In genomic region chr6:166956444-166957086, GRCh38 we compare ENCODE assay signal across 8 cellular contexts. TPM values are rescaled to one million over a fixed set of nuclear protein-coding genes. Genes with fewer than 3 reads are reported as not detected.
A peak's percentile ranks its signal among the peaks of the same experiment; 100 is the strongest.
DNase-seq lines count a peak whose midpoint lies in the region; ATAC-seq, FAIRE-seq and TF ChIP-seq lines count a peak whose summit lies in the region.

A gene with protein sequence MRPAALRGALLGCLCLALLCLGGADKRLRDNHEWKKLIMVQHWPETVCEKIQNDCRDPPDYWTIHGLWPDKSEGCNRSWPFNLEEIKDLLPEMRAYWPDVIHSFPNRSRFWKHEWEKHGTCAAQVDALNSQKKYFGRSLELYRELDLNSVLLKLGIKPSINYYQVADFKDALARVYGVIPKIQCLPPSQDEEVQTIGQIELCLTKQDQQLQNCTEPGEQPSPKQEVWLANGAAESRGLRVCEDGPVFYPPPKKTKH (minus strand): TSS chr6:166956550. CDS start chr6:166956182, 368 bp downstream.

- H3K36me3 ChIP-seq in H1 (ENCODE audit: control insufficient read depth in 2 of 4, insufficient read depth in 4 of 4, low read length in 3 of 4), result no peaks in the 10 kb centered on the region

- H3K18ac ChIP-seq in H1 (ENCODE audit: extremely low read depth, low read length), result peak within 1 kb of the TSS; percentile 90

- DNase-seq in CMK (ENCODE audit: low read depth) (peak; percentile 66), HS-5 (ENCODE audit: low read depth) (peak; percentile 42), NOMO-1 treated with dmso at 0.1 percent for 144 hours (lab: John Stamatoyannopoulos, UW; ENCODE audit: unreplicated experiment) (peak; percentile 82), H1 (ENCODE audit: low read depth in 1 of 2, low spot score in 2 of 2) (peak in 1 of 2 experiments; percentile 100), mesenteric fat pad (ENCODE audit: low spot score) (peak; percentile 99)
- DNase-seq in activated CD8-positive, alpha-beta memory T cell treated with anti-CD3 and anti-CD28 coated beads, Interleukin-2, amount 10 ng/mL, durations not matched to agents 7 days and 5 days, result peak; percentile 98
- DNase-seq in stimulated activated CD8-positive, alpha-beta memory T cell treated with anti-CD3 and anti-CD28 coated beads, Interleukin-15, amount 100 ng/mL, for 1 hour (ENCODE audit: low read depth), result peak; percentile 100

- no peaks in the 10 kb centered on the region for H3K9me3 ChIP-seq in H1 (ENCODE audit: insufficient read depth in 2 of 2, low read depth in 1 of 2, low read length in 1 of 2)

- H3K4me3 Mint-ChIP-seq in activated CD8-positive, alpha-beta memory T cell treated with anti-CD3 and anti-CD28 coated beads, Interleukin-2, amount 10 ng/mL, durations not matched to agents 7 days and 5 days, result peak within 1 kb of the TSS; percentile 80

- no peak within 1 kb of the TSS for H3K27ac ChIP-seq in H1 (ENCODE audit: low read depth, low read length)

- H4K20me1 ChIP-seq in H1 (replicated peaks in 1 of 2; ENCODE audit: control insufficient read depth in 1 of 2, insufficient read depth in 2 of 2, low read length in 2 of 2), result peaks cover 0 to 2% of the 10 kb centered on the region in 2 experiments

- H3K27me3 Mint-ChIP-seq in activated CD8-positive, alpha-beta memory T cell treated with anti-CD3 and anti-CD28 coated beads, Interleukin-2, amount 10 ng/mL, durations not matched to agents 7 days and 5 days, result no peaks in the 10 kb centered on the region

- no peak; a peak in 1 of 3 replicates for TF ChIP-seq POLR2A in H1 (IDR thresholded peaks at IDR 0.05; ENCODE audit: control extremely low read depth in 1 of 2, low read depth in 2 of 2, low read length in 2 of 2)

- peak; percentile 41 for ATAC-seq in GM19468 (IDR thresholded peaks at IDR 0.05; ENCODE audit: extremely low read depth, unreplicated experiment)
- ATAC-seq in activated CD8-positive, alpha-beta memory T cell treated with anti-CD3 and anti-CD28 coated beads, Interleukin-2, amount 10 ng/mL, durations not matched to agents 7 days and 5 days, result peak; percentile 87

- H3K9ac ChIP-seq in H1 (replicated peaks in 1 of 4; ENCODE audit: extremely low read depth in 1 of 4, low read depth in 3 of 4, low read length in 3 of 4), result peak within 1 kb of the TSS in 2 of 4 experiments; percentile 13 to 18; a peak in 2 of 7 replicates

- no peak for FAIRE-seq in H1 (lab: Jason Lieb, UNC)

- no peak within 1 kb of the TSS for H3K56ac ChIP-seq in H1 (replicated peaks; ENCODE audit: insufficient read length, low read depth, low read length)

- peak within 1 kb of the TSS; percentile 24; the same call in 1 of the 2 replicates for H2BK5ac ChIP-seq in H1 (ENCODE audit: low read depth, low read length)

- H3K27me3 ChIP-seq in H1 (replicated peaks in 1 of 4; ENCODE audit: control insufficient read depth in 3 of 4, extremely low read depth in 1 of 4, insufficient read depth in 3 of 4, low read length in 3 of 4), result peaks cover 0 to 6% (median 0%) of the 10 kb centered on the region in 4 experiments; a peak in 3 of 7 replicates

- H4K8ac ChIP-seq in H1 (ENCODE audit: extremely low read depth, insufficient read depth, low read length), result peak within 1 kb of the TSS; percentile 58

- H3K4ac ChIP-seq in H1 (replicated peaks; ENCODE audit: insufficient read length, low read depth, low read length), result no peak within 1 kb of the TSS

- peaks cover 2 to 12% (median 5%) of the 10 kb centered on the region in 4 experiments; a peak in 6 of 7 replicates for H3K4me1 ChIP-seq in H1 (replicated peaks in 1 of 4; ENCODE audit: control insufficient read depth in 3 of 4, insufficient read depth in 4 of 4, low read length in 3 of 4)

- H3K9me3 Mint-ChIP-seq in activated CD8-positive, alpha-beta memory T cell treated with anti-CD3 and anti-CD28 coated beads, Interleukin-2, amount 10 ng/mL, durations not matched to agents 7 days and 5 days (ENCODE audit: low read depth), result no peaks in the 10 kb centered on the region

- peak within 1 kb of the TSS; percentile 91 for H3K27ac Mint-ChIP-seq in activated CD8-positive, alpha-beta memory T cell treated with anti-CD3 and anti-CD28 coated beads, Interleukin-2, amount 10 ng/mL, durations not matched to agents 7 days and 5 days

- peak within 1 kb of the TSS; percentile 58 to 83 (median 72) for H3K4me3 ChIP-seq in H1 (ENCODE audit: extremely low read depth in 1 of 4, insufficient read depth in 2 of 4, low read depth in 3 of 4, low read length in 4 of 4)

- 2% methylated on average over 32 of the region's 71 CpGs; no CpG with 5 or more reads in 1 of the 2 experiments for WGBS in H1 (ENCODE audit: extremely low coverage in 1 of 2, insufficient coverage in 1 of 2, insufficient read length in 1 of 2, insufficient replicate concordance in 2 of 2, low coverage in 1 of 2, low lambda C conversion rate in 2 of 2, missing lambda C conversion rate in 1 of 2), 2 experiments

- peak within 1 kb of the TSS; percentile 8; the same call in 1 of the 2 replicates for H2AFZ ChIP-seq in H1 (ENCODE audit: low read length)

- H2BK120ac ChIP-seq in H1 (replicated peaks; ENCODE audit: low read depth, low read length), result no peak within 1 kb of the TSS

- no peak within 1 kb of the TSS for H4K5ac ChIP-seq in H1 (ENCODE audit: insufficient read length, low read depth, low read length)

- peak within 1 kb of the TSS; percentile 90 to 93 for H3K4me2 ChIP-seq in H1 (ENCODE audit: insufficient read depth in 1 of 2, low read depth in 2 of 2, low read length in 2 of 2)

- peaks cover 4% of the 10 kb centered on the region for H3K36me3 Mint-ChIP-seq in activated CD8-positive, alpha-beta memory T cell treated with anti-CD3 and anti-CD28 coated beads, Interleukin-2, amount 10 ng/mL, durations not matched to agents 7 days and 5 days

- no peak within 1 kb of the TSS for H2BK20ac ChIP-seq in H1 (ENCODE audit: low read length)

- H3K14ac ChIP-seq in H1 (ENCODE audit: insufficient read length), result no peak within 1 kb of the TSS

- TF ChIP-seq CTCF in H1 (IDR thresholded peaks at IDR 0.05; ENCODE audit: control extremely low read depth in 1 of 3, insufficient read depth in 1 of 3, low read depth in 1 of 3, low read length in 3 of 3), result no peak

- H3K23me2 ChIP-seq in H1 (ENCODE audit: low read depth, low read length), result peaks cover 17% of the 10 kb centered on the region; the same call in 1 of the 2 replicates

- no peak for TF ChIP-seq RAD21 in H1 (IDR thresholded peaks at IDR 0.05 in 1 of 2, conservative IDR thresholded peaks at IDR 0.05 in 1 of 2; ENCODE audit: low read depth in 2 of 2, low read length in 2 of 2)

- peaks cover 55% of the 10 kb centered on the region for H3K4me1 Mint-ChIP-seq in activated CD8-positive, alpha-beta memory T cell treated with anti-CD3 and anti-CD28 coated beads, Interleukin-2, amount 10 ng/mL, durations not matched to agents 7 days and 5 days

- H2AK5ac ChIP-seq in H1 (ENCODE audit: low read depth, low read length), result no peak within 1 kb of the TSS

- POLR2A ChIA-PET in H1 (lab: Charles Lee; ENCODE audit: partially characterized antibody), result interaction anchor here (0.6 to 1.6 kb wide), 6 partner anchors 16 to 167 kb away, joined by 3 to 5 read pairs (median 3); partner anchors contain the start of gene CEP43

- H2BK15ac ChIP-seq in H1 (ENCODE audit: low read length), result no peak within 1 kb of the TSS

- H3K79me2 ChIP-seq in H1 (ENCODE audit: control insufficient read depth in 1 of 2, insufficient read depth in 2 of 2, low read length in 2 of 2), result no peaks in the 10 kb centered on the region; a peak in 1 of 4 replicates

- H3K23ac ChIP-seq in H1 (ENCODE audit: insufficient read length), result no peak within 1 kb of the TSS

- H3K79me1 ChIP-seq in H1 (ENCODE audit: low read depth, low read length), result no peaks in the 10 kb centered on the region; the same call in 1 of the 2 replicates

- TF ChIP-seq EP300 in H1 (IDR thresholded peaks at IDR 0.05; ENCODE audit: borderline replicate concordance in 1 of 2, low read depth in 2 of 2, low read length in 2 of 2), result no peak

- CTCF ChIA-PET in activated CD8-positive, alpha-beta memory T cell treated with anti-CD3 and anti-CD28 coated beads, Interleukin-2, amount 10 ng/mL, durations not matched to agents 7 days and 5 days (lab: Charles Lee), result interaction anchor here (0.8 to 3.5 kb wide), 9 partner anchors 15 to 394 kb away, joined by 3 to 12 read pairs (median 4); partner anchors contain the start of gene CEP43
- CTCF ChIA-PET in H1 (lab: Charles Lee; ENCODE audit: partially characterized antibody), result interaction anchor here (1.0 to 2.5 kb wide), 7 partner anchors 20 to 187 kb away, joined by 3 to 15 read pairs (median 5); partner anchors contain the start of gene CEP43

- no peak within 1 kb of the TSS for H2BK12ac ChIP-seq in H1 (ENCODE audit: low read depth, low read length)

- H4K91ac ChIP-seq in H1 (replicated peaks; ENCODE audit: insufficient read length, low read length), result peak within 1 kb of the TSS; percentile 55

TF ChIP-seq in H1, 55 proteins besides CTCF, POLR2A, EP300 and RAD21 (continues in another document):
- TF ChIP-seq HDAC6 (IDR thresholded peaks at IDR 0.05; ENCODE audit: low read depth, low read length) (no peak), KDM1A (IDR thresholded peaks at IDR 0.05; ENCODE audit: borderline replicate concordance, low read length) (no peak), SIX5 (IDR thresholded peaks at IDR 0.05; ENCODE audit: low read depth, low read length) (no peak), TEAD4 (IDR thresholded peaks at IDR 0.05; ENCODE audit: low read depth, low read length) (no peak)
- TF ChIP-seq, protein P1, sequence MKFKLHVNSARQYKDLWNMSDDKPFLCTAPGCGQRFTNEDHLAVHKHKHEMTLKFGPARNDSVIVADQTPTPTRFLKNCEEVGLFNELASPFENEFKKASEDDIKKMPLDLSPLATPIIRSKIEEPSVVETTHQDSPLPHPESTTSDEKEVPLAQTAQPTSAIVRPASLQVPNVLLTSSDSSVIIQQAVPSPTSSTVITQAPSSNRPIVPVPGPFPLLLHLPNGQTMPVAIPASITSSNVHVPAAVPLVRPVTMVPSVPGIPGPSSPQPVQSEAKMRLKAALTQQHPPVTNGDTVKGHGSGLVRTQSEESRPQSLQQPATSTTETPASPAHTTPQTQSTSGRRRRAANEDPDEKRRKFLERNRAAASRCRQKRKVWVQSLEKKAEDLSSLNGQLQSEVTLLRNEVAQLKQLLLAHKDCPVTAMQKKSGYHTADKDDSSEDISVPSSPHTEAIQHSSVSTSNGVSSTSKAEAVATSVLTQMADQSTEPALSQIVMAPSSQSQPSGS (IDR thresholded peaks at IDR 0.05; ENCODE audit: low read length), result no peak

RNA-seq across cellular contexts. Expression of the gene that starts here (rescaled TPM):
- total RNA-seq in activated CD8-positive, alpha-beta memory T cell treated with anti-CD3 and anti-CD28 coated beads, Interleukin-2, amount 10 ng/mL, durations not matched to agents 7 days and 5 days, result 10 to 100 TPM; 28.8 to 46.6 TPM
- 20.8 and 22.9 TPM in 2 replicates for total RNA-seq in H1 (2021; fragmentation: NEBNext Ultra II Directional; extraction: Animal tissue kit (Norgen Biotek cat#: 25700))
- polyA plus RNA-seq in H1 (2011; rRNA removed), result 15.7 and 20.0 TPM in 2 replicates
- 25.0 TPM for polyA plus RNA-seq in H1 (2011; cell fraction: cytosol; rRNA removed)
- polyA plus RNA-seq in H1 (2011; cell fraction: nucleus; rRNA removed), result 20.2 TPM
- 16.6 to 23.1 TPM (median 19.5 TPM) in 4 replicates for polyA plus RNA-seq in H1 (2012, experiment 1 of 2)
- polyA plus RNA-seq in H1 (2012, experiment 2 of 2), result 22.5 TPM
- polyA plus RNA-seq in H1 (2013, experiment 1 of 2), result 23.2 TPM
- polyA plus RNA-seq in H1 (2013, experiment 2 of 2), result 22.2 TPM
- polyA minus RNA-seq in H1 (2011; rRNA and poly(A)+ RNA removed), result 8.1 and 12.3 TPM in 2 replicates
- 9.6 TPM for polyA minus RNA-seq in H1 (2011; cell fraction: cytosol; rRNA and poly(A)+ RNA removed)
- 11.1 TPM for polyA minus RNA-seq in H1 (2011; cell fraction: nucleus; rRNA and poly(A)+ RNA removed)
- 50.6 TPM for total RNA-seq in mesenteric fat pad
